Comparison of ENCODE assay signal across 9 cellular contexts in genomic region chr3:156677120-156677479, GRCh38. TPM values are rescaled to one million over a fixed set of nuclear protein-coding genes. Genes with fewer than 3 reads are reported as not detected.
DNase-seq lines count a peak whose midpoint lies in the region; TF ChIP-seq lines count a peak whose summit lies in the region.
"Had no signal": no experiment of that assay in that cellular context is flagged by ENCODE, and none has a peak within 500 bp of the region (broad histone marks: within the 10 kb centered on the region; RNA-seq: fewer than 3 reads in every experiment).

No MANE protein-coding gene starts in this region.

- no peak for TF ChIP-seq CTCF in GM10266 (IDR thresholded peaks at IDR 0.05; ENCODE audit: control insufficient read depth, insufficient read depth, low read depth, missing control alignments)
- TF ChIP-seq CTCF in mammary epithelial cell (conservative IDR thresholded peaks at IDR 0.05 in 1 of 2, IDR thresholded peaks at IDR 0.05 in 1 of 2; ENCODE audit: extremely low read depth in 1 of 2, insufficient read depth in 1 of 2, low read depth in 1 of 2, low read length in 2 of 2): no peak
- TF ChIP-seq CTCF in osteocyte (IDR thresholded peaks at IDR 0.05): no peak

- peak overlapping the region; percentile 61 to 94 (median 76) for H3K4me3 ChIP-seq in mammary epithelial cell (replicated peaks in 1 of 3; ENCODE audit: insufficient read depth in 1 of 3, low read depth in 2 of 3, low read length in 3 of 3)

- H3K4me3 Mint-ChIP-seq in osteocyte (ENCODE audit: unreplicated experiment): peak overlapping the region; percentile 87

- peak overlapping the region; percentile 99 for H3K27ac ChIP-seq in mammary epithelial cell (ENCODE audit: insufficient read depth, low read depth, low read length)

- dilution Hi-C loops in mammary epithelial cell (cut with HindIII; ENCODE audit: low sequenced_read_pairs): loop anchor here (5.0 kb wide), 1 partner anchor 450 kb away; no protein-coding TSS in a partner anchor

- H3K4me1 ChIP-seq in mammary epithelial cell (ENCODE audit: insufficient read depth, low read length): peaks cover 49% of the 10 kb centered on the region

- no peaks in the 10 kb centered on the region for H3K9me3 ChIP-seq in mammary epithelial cell (replicated peaks; ENCODE audit: insufficient read depth, low read length)
- H3K9me3 ChIP-seq: body of pancreas had no signal

- H2AFZ ChIP-seq in mammary epithelial cell (ENCODE audit: low read depth, low read length): no peak overlapping the region

- H3K79me2 ChIP-seq in mammary epithelial cell (ENCODE audit: insufficient read depth, low read length): peaks cover 77% of the 10 kb centered on the region

- H3K27me3 Mint-ChIP-seq in osteocyte (ENCODE audit: unreplicated experiment): no peaks in the 10 kb centered on the region

- peak overlapping the region; percentile 93 for H3K27ac Mint-ChIP-seq in osteocyte (ENCODE audit: unreplicated experiment)

- H3K36me3 Mint-ChIP-seq in osteocyte (ENCODE audit: unreplicated experiment): peaks cover 54% of the 10 kb centered on the region

- in situ Hi-C loops in mammary epithelial cell (cut with MboI; ENCODE audit: low sequenced_read_pairs in 2 of 2): loop anchor here (5.0 to 25.0 kb wide), 4 partner anchors 122 to 410 kb away; partner anchors contain the start of gene SSR3 (in 1 of the 2)

- no peaks in the 10 kb centered on the region for H3K9me3 Mint-ChIP-seq in osteocyte (ENCODE audit: unreplicated experiment)

- peak overlapping the region; percentile 74 for H3K4me2 ChIP-seq in mammary epithelial cell (ENCODE audit: insufficient read depth, low read depth, low read length)

- H4K20me1 ChIP-seq in mammary epithelial cell (ENCODE audit: insufficient read depth, low read length): peaks cover under 1% of the 10 kb centered on the region

- DNase-seq in GM10266 (ENCODE audit: extremely low spot score): peak; percentile 28
- peak; percentile 33 for DNase-seq in OCI-M1 (lab: John Stamatoyannopoulos, UW)
- DNase-seq in mammary epithelial cell: no peak
- no peak for DNase-seq in osteocyte (ENCODE audit: extremely low spot score, unreplicated experiment)
- no peak for DNase-seq in SHP77 (lab: John Stamatoyannopoulos, UW)
- DNase-seq in cortex of kidney (lab: John Stamatoyannopoulos, UW): no peak
- DNase-seq in HK-2 (ENCODE audit: unreplicated experiment): no peak
- DNase-seq in GM19238 (ENCODE audit: insufficient read length, low spot score): no peak
- DNase-seq: body of pancreas had no signal

- CTCF ChIA-PET in mammary epithelial cell (lab: Charles Lee; ENCODE audit: low non-redundant PET): no interaction called here

- H3K4me1 Mint-ChIP-seq in osteocyte (ENCODE audit: unreplicated experiment): peaks cover 52% of the 10 kb centered on the region

- H3K36me3 ChIP-seq in mammary epithelial cell (ENCODE audit: insufficient read depth, low read length): peaks cover 36% of the 10 kb centered on the region

- peak overlapping the region; percentile 96 for H3K9ac ChIP-seq in mammary epithelial cell (ENCODE audit: insufficient read depth, low read length)

- BruUV-seq in mammary epithelial cell (replicated peaks; lab: Mats Ljungman, UMichigan): no TSS peak

- intact Hi-C loops in mammary epithelial cell (cut with micrococcal nuclease): loop anchor here (2.0 kb wide), 1 partner anchor 188 kb away; no protein-coding TSS in a partner anchor

- H3K27me3 ChIP-seq in mammary epithelial cell (ENCODE audit: insufficient read depth, low read length): no peaks in the 10 kb centered on the region
- H3K27me3 ChIP-seq: body of pancreas had no signal

- 32% methylated on average over 1 of the region's 1 CpG for WGBS in mammary epithelial cell (ENCODE audit: low coverage, missing lambda C conversion rate)

RNA-seq across cellular contexts. Expression of gene TIPARP, which starts 2.7 kb away (rescaled TPM):
- total RNA-seq in mammary epithelial cell: 100 to 1,000 TPM; 171 to 229 TPM
- polyA plus RNA-seq in mammary epithelial cell: 34.4 TPM
- 196 TPM for polyA minus RNA-seq in mammary epithelial cell
- 152 and 163 TPM in 2 replicates for total RNA-seq in osteocyte

Comparison
In these comparisons a context has a peak if more than half of its experiments do, and no peak if none do; other contexts are left out.
1. DNase-seq: peak in GM10266 (single experiment) and OCI-M1 (single experiment); none in mammary epithelial cell (single experiment), osteocyte (single experiment), SHP77 (0 of 2), cortex of kidney (single experiment), HK-2 (single experiment) and GM19238 (single experiment).